Comparison of ENCODE assay signal across 37 cellular contexts in genomic region chrX:77167993-77168392, GRCh38.
DNase-seq lines count a peak whose midpoint lies in the region; ATAC-seq, FAIRE-seq and TF ChIP-seq lines count a peak whose summit lies in the region.
"Had no signal": no experiment of that assay in that cellular context is flagged by ENCODE, and none has a peak within 500 bp of the region (broad histone marks: within the 10 kb centered on the region; RNA-seq: fewer than 3 reads in every experiment).

No MANE protein-coding gene starts in this region.

- H3K4me1 ChIP-seq in endothelial cell of umbilical vein (ENCODE audit: control insufficient read depth, extremely low read depth, insufficient read depth, low read length) = no peaks in the 10 kb centered on the region
- peaks cover 0 to 18% (median 0%) of the 10 kb centered on the region in 4 donors for H3K4me1 ChIP-seq in tibial artery
- H3K4me1 ChIP-seq: BE2C, gastrocnemius medialis, lower lobe of right lung, prostate gland, thyroid gland, vagina had no signal

- no peak for ATAC-seq in HG03469 (IDR thresholded peaks at IDR 0.05; ENCODE audit: unreplicated experiment)
- ATAC-seq: CD8-positive, alpha-beta T cell; gastrocnemius medialis; GM12878; K562; lower lobe of right lung; naive thymus-derived CD8-positive, alpha-beta T cell; PC-3; sciatic nerve; stimulated activated naive CD8-positive, alpha-beta T cell treated with anti-CD3 and anti-CD28 coated beads, Interleukin-15, amount 100 ng/mL, for 72 hours had no signal

- H3K79me2 ChIP-seq in endothelial cell of umbilical vein (ENCODE audit: control insufficient read depth, insufficient read depth, low read length) = no peaks in the 10 kb centered on the region

- no peak overlapping the region for H2AFZ ChIP-seq in endothelial cell of umbilical vein (ENCODE audit: low read depth, low read length)

- dilution Hi-C loops in endothelial cell of umbilical vein (cut with MboI; ENCODE audit: extremely low pct_ligation_motif_present, low sequenced_read_pairs) = no loop called here

- no peak for TF ChIP-seq POLR2A in endothelial cell of umbilical vein (IDR thresholded peaks at IDR 0.05; ENCODE audit: low read depth, low read length)

- H3K4me2 ChIP-seq in endothelial cell of umbilical vein (ENCODE audit: insufficient read depth, low read length) = no peak overlapping the region

- H3K36me3 ChIP-seq in endothelial cell of umbilical vein (ENCODE audit: control insufficient read depth in 2 of 2, extremely low read depth in 1 of 2, insufficient read depth in 2 of 2, low read length in 2 of 2) (no peaks in the 10 kb centered on the region), tibial artery (no peaks in the 10 kb centered on the region)
- H3K36me3 ChIP-seq: BE2C, gastrocnemius medialis, lower lobe of right lung, prostate gland, thyroid gland, vagina had no signal

- H4K20me1 ChIP-seq in endothelial cell of umbilical vein (replicated peaks; ENCODE audit: control insufficient read depth, extremely low read depth, insufficient read depth, low read length) = no peaks in the 10 kb centered on the region

- CTCF ChIA-PET in endothelial cell of umbilical vein (lab: Charles Lee) = no interaction called here

- H3K9me3 ChIP-seq in endothelial cell of umbilical vein (replicated peaks; ENCODE audit: control insufficient read depth, insufficient read depth, low read length) = no peaks in the 10 kb centered on the region
- H3K9me3 ChIP-seq in tibial artery = peaks cover 0 to 5% (median 0%) of the 10 kb centered on the region in 3 donors
- H3K9me3 ChIP-seq: BE2C, gastrocnemius medialis, lower lobe of right lung, prostate gland, thyroid gland, vagina had no signal

- no peaks in the 10 kb centered on the region for H3K27me3 ChIP-seq in endothelial cell of umbilical vein (ENCODE audit: control insufficient read depth in 2 of 2, insufficient read depth in 2 of 2, low read length in 2 of 2)
- H3K27me3 ChIP-seq in tibial artery = no peaks in the 10 kb centered on the region
- H3K27me3 ChIP-seq: BE2C, gastrocnemius medialis, thyroid gland, vagina had no signal

- peak; percentile 1 for DNase-seq in M059J (ENCODE audit: low read depth)
- peak; percentile 7 to 20 for DNase-seq in SHP77 (lab: John Stamatoyannopoulos, UW)
- DNase-seq in endothelial cell of umbilical vein (ENCODE audit: low read depth, low spot score) = peak; percentile 27
- DNase-seq in tibial artery = peak; percentile 51 to 82
- DNase-seq in COLO668 (lab: John Stamatoyannopoulos, UW; ENCODE audit: unreplicated experiment) = no peak
- DNase-seq in KG1 (lab: John Stamatoyannopoulos, UW) = no peak
- DNase-seq: activated CD4-positive, alpha-beta T cell treated with anti-CD3 and anti-CD28 coated beads for 48 hours; activated T-cell treated with anti-CD3 and anti-CD28 coated beads for 4 hours; BE2C; caudate nucleus; CD8-positive, alpha-beta T cell; gastrocnemius medialis; H7; kidney glomerular epithelial cell; lower lobe of right lung; MM.1S; naive thymus-derived CD8-positive, alpha-beta T cell; NCI-H1436 treated with DMSO at 0.1 percent for 48 hours; NCI-H2107; NCI-H510A; NK-92 treated with Interleukin-12 subunit alpha and Interleukin-12 subunit beta, amount 100 ng/mL, for 24 hours; nucleus accumbens; PC-3; stimulated activated CD4-positive, alpha-beta T cell treated with anti-CD3 and anti-CD28 coated beads, Interleukin-12 subunit alpha, Interleukin-12 subunit beta, amount 100 ng/mL, for 4 hours; stimulated activated CD4-positive, alpha-beta T cell treated with anti-CD3 and anti-CD28 coated beads, Interleukin-2, amount 100 ng/mL, for 48 hours; stimulated activated naive CD8-positive, alpha-beta T cell treated with anti-CD3 and anti-CD28 coated beads, Interleukin-15, amount 100 ng/mL, for 72 hours; T-helper 9 cell; thyroid gland had no signal

- no TSS peak for BruUV-seq in endothelial cell of umbilical vein (replicated peaks; lab: Mats Ljungman, UMichigan)

- POLR2A ChIA-PET in endothelial cell of umbilical vein (lab: Charles Lee) = no interaction called here

- no peaks in the 10 kb centered on the region for H3K9me1 ChIP-seq in endothelial cell of umbilical vein (replicated peaks; ENCODE audit: control insufficient read depth, extremely low read depth, insufficient read depth, low read length)

- intact Hi-C loops in endothelial cell of umbilical vein (cut with micrococcal nuclease) (no loop called here), tibial artery (cut with DNase I; ENCODE audit: low total_unique reads) (no loop called here)

- TF ChIP-seq CTCF in endothelial cell of umbilical vein (IDR thresholded peaks at IDR 0.05; ENCODE audit: extremely low read depth in 1 of 2, insufficient read depth in 1 of 2, low read depth in 1 of 2, low read length in 2 of 2) (no peak), tibial artery (IDR thresholded peaks at IDR 0.05) (no peak)

- H3K27ac ChIP-seq in endothelial cell of umbilical vein (ENCODE audit: insufficient read depth, low read depth, low read length) = no peak overlapping the region
- peak overlapping the region in 1 of 2 donors; percentile 28 for H3K27ac ChIP-seq in tibial artery
- H3K27ac ChIP-seq: gastrocnemius medialis, lower lobe of right lung, prostate gland, thyroid gland, vagina, VCaP had no signal

- no peak for FAIRE-seq in endothelial cell of umbilical vein (lab: Jason Lieb, UNC)
- FAIRE-seq: endometrium, GM12878, HTR-8/SVneo, K562 had no signal

- no peak overlapping the region for H3K9ac ChIP-seq in endothelial cell of umbilical vein (replicated peaks; ENCODE audit: extremely low read depth, insufficient read depth, low read length)

- H3K4me3 ChIP-seq in endothelial cell of umbilical vein (replicated peaks in 1 of 3; ENCODE audit: insufficient read depth in 1 of 3, low read depth in 1 of 3, low read length in 3 of 3) (no peak overlapping the region), tibial artery (no peak overlapping the region)
- H3K4me3 ChIP-seq: gastrocnemius medialis, GM12878, K562, lower lobe of right lung, prostate gland, thyroid gland, vagina had no signal

TF ChIP-seq in endothelial cell of umbilical vein, 7 proteins besides CTCF, POLR2A, EP300 and RAD21:
- no peak for TF ChIP-seq POLR2AphosphoS5 (IDR thresholded peaks at IDR 0.05; ENCODE audit: insufficient read depth, low read depth, low read length)
- no peak for TF ChIP-seq JUN (IDR thresholded peaks at IDR 0.05; ENCODE audit: borderline replicate concordance, insufficient read depth, insufficient read length, low read depth)
- TF ChIP-seq MYC (IDR thresholded peaks at IDR 0.05; ENCODE audit: low read depth, low read length) = no peak
- TF ChIP-seq, protein P1, sequence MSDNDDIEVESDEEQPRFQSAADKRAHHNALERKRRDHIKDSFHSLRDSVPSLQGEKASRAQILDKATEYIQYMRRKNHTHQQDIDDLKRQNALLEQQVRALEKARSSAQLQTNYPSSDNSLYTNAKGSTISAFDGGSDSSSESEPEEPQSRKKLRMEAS (IDR thresholded peaks at IDR 0.05; ENCODE audit: insufficient read depth, insufficient read length) = no peak
- no peak for TF ChIP-seq EZH2 (IDR thresholded peaks at IDR 0.05; ENCODE audit: borderline replicate concordance, low read depth, low read length, severe bottlenecking)
- TF ChIP-seq GATA2 (IDR thresholded peaks at IDR 0.05; ENCODE audit: insufficient read depth, insufficient read length, low read depth, low read length) = no peak
- TF ChIP-seq FOS (IDR thresholded peaks at IDR 0.05; ENCODE audit: borderline replicate concordance, insufficient read depth, low read length) = no peak

Comparison
In these comparisons a context has a peak if more than half of its experiments do, and no peak if none do; other contexts are left out.
1. DNase-seq: peak in M059J (single experiment), SHP77 (2 of 2), endothelial cell of umbilical vein (single experiment) and tibial artery (2 of 2); none in COLO668 (single experiment) and KG1 (single experiment).